In genomic region chr9:99572529-99572928, GRCh38 we compare ENCODE assay signal across 6 cellular contexts.
"Had no signal": no experiment of that assay in that cellular context is flagged by ENCODE, and none has a peak within 500 bp of the region (broad histone marks: within the 10 kb centered on the region; RNA-seq: fewer than 3 reads in every experiment).

No MANE protein-coding gene starts in this region.

- H3K9ac ChIP-seq: GM23248 had no signal

- H3K4me3 ChIP-seq: GM23248, K562 had no signal

- ATAC-seq: K562 had no signal

- DNase-seq: GM23248, GOT3, H7, HCEC 1CT, IMR-90 had no signal

- H3K27ac ChIP-seq: GM23248 had no signal
